In the genomic region with DNA sequence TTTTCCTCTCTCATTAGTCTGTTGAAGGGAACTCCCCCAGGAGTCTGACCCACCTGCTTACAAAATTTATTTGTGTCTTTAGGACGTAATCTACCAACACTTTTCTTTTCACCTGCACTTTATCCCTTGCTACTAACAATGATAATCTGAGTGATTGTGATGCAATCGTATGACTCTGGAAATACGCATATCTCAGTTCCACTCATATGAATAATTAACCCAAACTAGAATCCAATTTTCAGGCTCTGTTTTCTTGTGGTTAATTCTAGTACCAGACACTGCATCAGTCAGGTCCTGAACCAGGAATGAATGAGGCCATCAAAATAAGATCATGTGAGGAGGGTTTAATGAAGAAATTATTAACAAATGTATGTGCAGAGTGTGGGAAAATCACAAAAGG, we compare ENCODE assay signal across 30 cellular contexts.
"Had no signal": no experiment of that assay in that cellular context is flagged by ENCODE, and none has a peak within 500 bp of the region (broad histone marks: within the 10 kb centered on the region; RNA-seq: fewer than 3 reads in every experiment).

No MANE protein-coding gene starts in this region.

- DNase-seq: heart left ventricle; hypothalamus; immature natural killer cell; kidney; left cardiac atrium; left lung; mesendoderm; naive B cell; natural killer cell; nephron progenitor cell; occipital lobe; psoas muscle; stimulated activated CD4-positive, alpha-beta T cell treated with anti-CD3 and anti-CD28 coated beads, Interleukin-12 subunit alpha, Interleukin-12 subunit beta, amount 100 ng/mL, for 4 hours; stimulated activated CD4-positive, alpha-beta T cell treated with anti-CD3 and anti-CD28 coated beads, Interleukin-15, amount 100 ng/mL, for 24 hours; stimulated activated CD4-positive, alpha-beta T cell treated with anti-CD3 and anti-CD28 coated beads, Interleukin-2, amount 100 ng/mL, for 24 hours; stimulated activated CD4-positive, alpha-beta T cell treated with anti-CD3 and anti-CD28 coated beads, Interleukin-4, amount 100 ng/mL, for 1 hour; stimulated activated naive B cell treated with anti-CD40 and anti-IgM and Interleukin-4, amounts not matched to agents 10 μg/mL and 1 μg/mL and 100 μg/mL, for 72 hours; stimulated activated naive CD8-positive, alpha-beta T cell treated with anti-CD3 and anti-CD28 coated beads, Interleukin-15, Interleukin-2, amounts not matched to agents 100 U/mL and 50 U/mL, for 24 hours; stomach; tibial artery; trophoblast cell had no signal

- H3K27me3 ChIP-seq: heart left ventricle, left lung, neural progenitor cell, neutrophil, right atrium auricular region, stomach, tibial artery, vagina had no signal

- H3K9me3 ChIP-seq: heart left ventricle, neutrophil, psoas muscle, right atrium auricular region, stomach, thoracic aorta, tibial artery, vagina had no signal

- ATAC-seq: heart left ventricle; left cardiac atrium; left lung; natural killer cell; psoas muscle; sciatic nerve; stimulated activated naive B cell treated with anti-CD40 and anti-IgM and Interleukin-4, amounts not matched to agents 10 μg/mL and 1 μg/mL and 100 μg/mL, for 72 hours; stimulated activated naive CD8-positive, alpha-beta T cell treated with anti-CD3 and anti-CD28 coated beads, Interleukin-15, Interleukin-2, amounts not matched to agents 100 U/mL and 50 U/mL, for 24 hours had no signal

- H3K36me3 ChIP-seq: heart left ventricle, left lung, neural progenitor cell, neutrophil, right atrium auricular region, stomach, thoracic aorta, tibial artery, vagina had no signal

- H3K27ac ChIP-seq: heart left ventricle, left lung, neural progenitor cell, neutrophil, parathyroid adenoma, psoas muscle, right atrium auricular region, skin epidermis, stomach, thoracic aorta, tibial artery, vagina had no signal

- H3K4me3 ChIP-seq: heart left ventricle, left lung, lung, neural progenitor cell, psoas muscle, right atrium auricular region, skin epidermis, stomach, thoracic aorta, tibial artery, vagina had no signal

- H2AFZ ChIP-seq: neural progenitor cell, parathyroid adenoma had no signal

- H3K4me1 ChIP-seq: heart left ventricle, left lung, neural progenitor cell, parathyroid adenoma, psoas muscle, right atrium auricular region, tibial artery, vagina had no signal

- H3K9ac ChIP-seq: neural progenitor cell, parathyroid adenoma had no signal

- H3K4me2 ChIP-seq: neural progenitor cell had no signal

- H3K79me2 ChIP-seq: parathyroid adenoma had no signal
